7 cellular contexts compared by ENCODE assay signal in the genomic region with DNA sequence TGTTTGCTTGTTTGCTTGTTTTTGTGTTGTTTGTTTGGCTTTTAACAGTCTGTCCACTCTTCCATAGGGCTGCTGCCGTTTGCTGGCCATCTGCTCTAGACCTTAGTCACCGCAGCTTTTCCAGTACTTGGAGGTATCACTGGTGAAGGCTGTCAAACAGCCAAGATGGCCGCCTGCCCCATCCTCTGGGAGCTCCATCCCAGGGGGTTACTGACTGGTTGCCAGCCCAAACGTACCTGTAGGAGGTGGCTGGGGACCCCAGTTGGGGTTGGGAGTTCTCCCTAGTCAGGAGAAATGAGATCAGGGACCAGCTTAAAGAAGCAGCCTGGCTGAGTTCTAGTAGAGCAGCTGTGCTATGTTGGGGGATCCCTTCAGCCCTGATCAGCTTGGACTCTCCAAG.
"Had no signal": no experiment of that assay in that cellular context is flagged by ENCODE, and none has a peak within 500 bp of the region (broad histone marks: within the 10 kb centered on the region; RNA-seq: fewer than 3 reads in every experiment).

No MANE protein-coding gene starts in this region.

- H3K4me3 ChIP-seq: GM23248, HAP-1 had no signal

- ATAC-seq: HCT116 had no signal

- H3K27ac ChIP-seq: GM23248 had no signal

- DNase-seq: GM23248, GOT3, H7, HFFc6, KBM-7 had no signal

- H3K9me3 ChIP-seq: HAP-1 had no signal

- H3K36me3 ChIP-seq: HAP-1 had no signal

- H3K4me1 ChIP-seq: HAP-1 had no signal
